ENCODE assay signal across 9 cellular contexts in the genomic region with DNA sequence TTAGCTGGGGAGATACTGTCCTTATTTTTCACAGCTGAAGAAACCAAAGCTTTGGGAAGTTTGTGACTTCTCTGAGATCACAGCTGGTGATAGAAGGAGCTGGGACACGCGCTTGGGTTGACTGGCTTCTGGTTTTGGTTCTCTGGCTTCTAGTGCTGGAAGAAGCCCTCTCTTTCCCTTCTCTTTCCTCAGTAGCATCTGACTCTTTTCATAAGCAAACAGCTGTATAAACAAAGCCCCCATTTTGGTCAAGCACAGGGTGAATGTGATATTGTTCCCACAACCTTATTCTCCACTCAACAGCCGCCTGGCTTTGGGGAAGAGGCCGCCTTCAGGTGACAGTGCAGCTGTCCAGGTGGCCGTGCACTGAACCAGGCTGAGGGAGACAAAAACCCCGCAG. TPM values are rescaled to one million over a fixed set of nuclear protein-coding genes. Genes with fewer than 3 reads are reported as not detected.
A peak's percentile ranks its signal among the peaks of the same experiment; 100 is the strongest.
DNase-seq lines count a peak whose midpoint lies in the region; ATAC-seq, FAIRE-seq and TF ChIP-seq lines count a peak whose summit lies in the region.
"Had no signal": no experiment of that assay in that cellular context is flagged by ENCODE, and none has a peak within 500 bp of the region (broad histone marks: within the 10 kb centered on the region; RNA-seq: fewer than 3 reads in every experiment).

No MANE protein-coding gene starts in this region.

- peak overlapping the region; percentile 51 for H3K4me2 ChIP-seq in astrocyte (ENCODE audit: low read length)

- WGBS in lung, 2 donors, result 75 to 80% methylated on average over 6 of the region's 6 CpGs

- H2AFZ ChIP-seq in astrocyte (ENCODE audit: low read depth, low read length), result no peak overlapping the region

- no peak overlapping the region for H3K4me3 Mint-ChIP-seq in astrocyte (ENCODE audit: unreplicated experiment)

- no peak overlapping the region for H3K27ac Mint-ChIP-seq in astrocyte (ENCODE audit: unreplicated experiment)

- H3K9me3 ChIP-seq in astrocyte (ENCODE audit: insufficient read depth, low read depth, low read length) (no peaks in the 10 kb centered on the region), lung (ENCODE audit: control insufficient read depth in 2 of 2, insufficient read depth in 1 of 2, low read length in 1 of 2) (no peaks in the 10 kb centered on the region), subcutaneous abdominal adipose tissue (ENCODE audit: control insufficient read depth in 5 of 5, low read length in 5 of 5) (no peaks in the 10 kb centered on the region)

- H3K9me3 Mint-ChIP-seq in astrocyte (ENCODE audit: unreplicated experiment), result no peaks in the 10 kb centered on the region

- no peaks in the 10 kb centered on the region for H3K79me2 ChIP-seq in astrocyte (ENCODE audit: insufficient read depth, low read length)

- H3K27me3 ChIP-seq in astrocyte (ENCODE audit: insufficient read depth, low read length) (no peaks in the 10 kb centered on the region), lung (ENCODE audit: control insufficient read depth, insufficient read depth) (no peaks in the 10 kb centered on the region), subcutaneous abdominal adipose tissue (ENCODE audit: control insufficient read depth in 5 of 5, insufficient read depth in 4 of 5, low read length in 5 of 5) (no peaks in the 10 kb centered on the region)

- H3K4me1 ChIP-seq in astrocyte (ENCODE audit: insufficient read depth, low read length), result peaks cover 37% of the 10 kb centered on the region
- H3K4me1 ChIP-seq in lung (ENCODE audit: control insufficient read depth in 2 of 2, insufficient read depth in 2 of 2, low read length in 2 of 2), result peaks cover 9 to 33% of the 10 kb centered on the region in 2 donors
- H3K4me1 ChIP-seq in subcutaneous abdominal adipose tissue (ENCODE audit: control insufficient read depth in 5 of 5, insufficient read depth in 5 of 5, low read length in 5 of 5), result peaks cover 30 to 54% (median 51%) of the 10 kb centered on the region in 5 donors

- no peaks in the 10 kb centered on the region for H3K27me3 Mint-ChIP-seq in astrocyte (ENCODE audit: low read depth, unreplicated experiment)

- H3K36me3 ChIP-seq in astrocyte (ENCODE audit: insufficient read depth, low read length) (peaks cover 4% of the 10 kb centered on the region), lung (ENCODE audit: control insufficient read depth in 2 of 2, insufficient read depth in 2 of 2, low read length in 2 of 2) (peaks cover 23 to 25% of the 10 kb centered on the region in 2 donors), subcutaneous abdominal adipose tissue (ENCODE audit: control insufficient read depth in 5 of 5, insufficient read depth in 5 of 5, low read length in 5 of 5) (peaks cover 9 to 40% (median 33%) of the 10 kb centered on the region in 5 donors)

- H3K9ac ChIP-seq in astrocyte (ENCODE audit: low read length) (peak overlapping the region; percentile 10), subcutaneous abdominal adipose tissue (ENCODE audit: low read length in 5 of 5) (peak overlapping the region in 2 of 5 donors; percentile 18 to 22)

- H3K4me1 Mint-ChIP-seq in astrocyte (ENCODE audit: low read depth, unreplicated experiment), result peaks cover 30% of the 10 kb centered on the region

- H3K4me3 ChIP-seq in astrocyte (ENCODE audit: insufficient read depth, low read depth, low read length), result no peak overlapping the region
- H3K4me3 ChIP-seq in lung, result no peak overlapping the region
- no peak overlapping the region for H3K4me3 ChIP-seq in subcutaneous abdominal adipose tissue (ENCODE audit: low read depth in 1 of 5, low read length in 5 of 5)

- no peak for FAIRE-seq in astrocyte (lab: Jason Lieb, UNC)

- no peak for TF ChIP-seq CTCF in astrocyte (IDR thresholded peaks at IDR 0.05; ENCODE audit: insufficient read depth, low read depth, low read length)
- TF ChIP-seq CTCF in lung (IDR thresholded peaks at IDR 0.05; ENCODE audit: control extremely low read depth, extremely low read depth), result no peak

- H3K36me3 Mint-ChIP-seq in astrocyte (ENCODE audit: low read depth, unreplicated experiment), result peaks cover 21% of the 10 kb centered on the region

- peak; percentile 30 for DNase-seq in NCI-H345 (lab: John Stamatoyannopoulos, UW)
- DNase-seq in astrocyte (ENCODE audit: low read depth), result no peak
- DNase-seq in lung (ENCODE audit: low spot score), result no peak
- no peak for DNase-seq in mesenteric fat pad (ENCODE audit: low spot score)
- DNase-seq in Kasumi-1 (lab: John Stamatoyannopoulos, UW), result no peak
- DNase-seq: activated CD4-positive, alpha-beta T cell treated with anti-CD3 and anti-CD28 coated beads for 4 hours; DND-41 had no signal

- no peaks in the 10 kb centered on the region for H4K20me1 ChIP-seq in astrocyte (ENCODE audit: insufficient read depth, low read length)

- ATAC-seq in lung (ENCODE audit: insufficient read depth, low FRiP score) (no peak), GM19397 (IDR thresholded peaks at IDR 0.05; ENCODE audit: unreplicated experiment) (no peak)

- H3K27ac ChIP-seq in astrocyte (ENCODE audit: low read depth, low read length) (no peak overlapping the region), lung (ENCODE audit: low read depth in 1 of 2, low read length in 1 of 2) (peak overlapping the region; percentile 17 to 69), subcutaneous abdominal adipose tissue (ENCODE audit: low read depth, low read length) (peak overlapping the region; percentile 100)

RNA-seq across cellular contexts. Expression of a gene that starts 36.7 kb away (rescaled TPM):
- 43.0 and 44.5 TPM in 2 replicates for total RNA-seq in astrocyte
- 10 to 100 TPM; 30.0 to 71.5 TPM for total RNA-seq in lung
- polyA plus RNA-seq in lung, result 10 to 100 TPM in 1 of 2 donors, 1 to 10 TPM in 1; 8.3 to 10.9 TPM
- 239 TPM for total RNA-seq in mesenteric fat pad
